ENCODE assay signal across 13 cellular contexts in the genomic region with DNA sequence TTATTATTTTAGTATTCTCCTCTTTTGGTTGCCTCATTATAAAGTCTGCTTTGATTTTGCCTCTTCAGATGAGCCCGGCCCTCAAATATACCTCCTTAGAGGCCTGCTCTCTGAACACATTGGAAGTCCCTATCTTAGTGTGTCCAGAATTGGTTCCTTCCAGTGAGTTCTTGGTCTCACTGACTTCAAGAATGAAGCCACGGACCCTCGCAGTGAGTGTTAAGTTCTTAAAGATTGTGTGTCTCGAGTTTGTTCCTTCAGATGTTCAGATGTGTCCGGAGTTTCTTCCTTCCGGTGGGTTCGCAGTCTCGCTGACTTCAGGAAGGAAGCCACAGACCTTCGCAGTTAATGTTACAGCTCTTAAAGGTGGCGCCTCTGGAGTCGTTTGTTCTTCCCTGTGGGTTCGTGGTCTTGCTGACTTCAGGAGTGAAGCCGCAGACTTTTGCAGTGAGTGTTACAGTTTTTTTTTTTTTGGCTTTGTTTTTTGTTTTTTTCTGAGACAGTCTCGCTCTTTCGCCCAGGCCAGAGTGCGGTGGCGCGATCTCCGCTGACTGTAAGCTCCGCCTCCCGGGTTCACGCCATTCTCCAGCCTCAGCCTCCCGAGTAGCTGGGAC. TPM values are rescaled to one million over a fixed set of nuclear protein-coding genes. Genes with fewer than 3 reads are reported as not detected.
A peak's percentile ranks its signal among the peaks of the same experiment; 100 is the strongest.
DNase-seq lines count a peak whose midpoint lies in the region; ATAC-seq and TF ChIP-seq lines count a peak whose summit lies in the region.
"Had no signal": no experiment of that assay in that cellular context is flagged by ENCODE, and none has a peak within 500 bp of the region (broad histone marks: within the 10 kb centered on the region; RNA-seq: fewer than 3 reads in every experiment).

No MANE protein-coding gene starts in this region.

- no peak for DNase-seq in activated CD4-positive, CD25-positive, alpha-beta regulatory T cell (lab: John Stamatoyannopoulos, UW)
- DNase-seq in activated T-cell treated with anti-CD3 and anti-CD28 coated beads for 4 hours = peak; percentile 6
- DNase-seq in hepatocyte (ENCODE audit: low spot score) = no peak
- DNase-seq in testis = peak; percentile 25
- DNase-seq in vagina (ENCODE audit: extremely low spot score in 2 of 2) = no peak
- no peak for DNase-seq in GM20000 (ENCODE audit: low spot score)
- no peak for DNase-seq in SKM-1 treated with dmso at 0.1 percent for 144 hours (lab: John Stamatoyannopoulos, UW; ENCODE audit: unreplicated experiment)
- DNase-seq: EL had no signal

- ATAC-seq in activated CD4-positive, CD25-positive, alpha-beta regulatory T cell treated with anti-CD3 and anti-CD28 coated beads, Interleukin-2, amount 50 U/mL, for 24 hours = peak; percentile 24 to 38
- ATAC-seq: A549, GM23338 had no signal

- no peaks in the 10 kb centered on the region for H3K9me2 ChIP-seq in hepatocyte (replicated peaks; ENCODE audit: insufficient read depth)

- TF ChIP-seq CTCF in hepatocyte (IDR thresholded peaks at IDR 0.05; ENCODE audit: poor library complexity) (no peak), testis (IDR thresholded peaks at IDR 0.05) (no peak), vagina (IDR thresholded peaks at IDR 0.05) (no peak), GM20000 (IDR thresholded peaks at IDR 0.05; ENCODE audit: extremely low read depth, missing control alignments) (no peak)

- H3K4me3 ChIP-seq in hepatocyte = no peak overlapping the region
- peak overlapping the region; percentile 22 to 32 for H3K4me3 ChIP-seq in testis
- no peak overlapping the region for H3K4me3 ChIP-seq in vagina
- H3K4me3 ChIP-seq: A549, GM23338, SK-N-MC had no signal

- intact Hi-C loops in testis (cut with DNase I; ENCODE audit: low total_unique reads) (no loop called here), vagina (cut with DNase I) (no loop called here)

- no peak for TF ChIP-seq POLR2A in testis (IDR thresholded peaks at IDR 0.05)
- TF ChIP-seq POLR2A in vagina (IDR thresholded peaks at IDR 0.05) = no peak

- H3K9me3 ChIP-seq in hepatocyte (ENCODE audit: low read depth) (no peaks in the 10 kb centered on the region), testis (no peaks in the 10 kb centered on the region), vagina (no peaks in the 10 kb centered on the region)
- H3K9me3 ChIP-seq: A549 had no signal

- H3K27me3 ChIP-seq in hepatocyte (no peaks in the 10 kb centered on the region), testis (no peaks in the 10 kb centered on the region), vagina (no peaks in the 10 kb centered on the region)

- H3K4me1 ChIP-seq in hepatocyte (ENCODE audit: insufficient read depth) (no peaks in the 10 kb centered on the region), testis (no peaks in the 10 kb centered on the region), vagina (no peaks in the 10 kb centered on the region)
- H3K4me1 ChIP-seq: A549 had no signal

- whole genome bisulfite sequencing in hepatocyte (ENCODE audit: low lambda C conversion rate, missing lambda C conversion rate) = 80% methylated on average over 23 of the region's 23 CpGs
- 70 to 72% methylated on average over 23 of the region's 23 CpGs for WGBS in testis, 2 donors

- no peak overlapping the region for H3K4me2 ChIP-seq in hepatocyte
- H3K4me2 ChIP-seq: A549, GM23338 had no signal

- no peaks in the 10 kb centered on the region for H4K20me1 ChIP-seq in hepatocyte (ENCODE audit: insufficient read depth, poor library complexity, severe bottlenecking)

- H3K79me2 ChIP-seq in hepatocyte = no peaks in the 10 kb centered on the region

- peak overlapping the region; percentile 73 for H3K27ac ChIP-seq in hepatocyte
- H3K27ac ChIP-seq in testis = no peak overlapping the region
- no peak overlapping the region for H3K27ac ChIP-seq in vagina
- H3K27ac ChIP-seq: A549, SK-N-MC had no signal

- no peaks in the 10 kb centered on the region for H3K36me3 ChIP-seq in hepatocyte (replicated peaks; ENCODE audit: insufficient read depth, low read depth)
- no peaks in the 10 kb centered on the region for H3K36me3 ChIP-seq in testis (ENCODE audit: low read depth, missing control alignments)
- no peaks in the 10 kb centered on the region for H3K36me3 ChIP-seq in vagina

- H2AFZ ChIP-seq in hepatocyte = no peak overlapping the region
- H2AFZ ChIP-seq: GM23338 had no signal

RNA-seq across cellular contexts. Expression of gene NOS2, which starts 45.8 kb away (rescaled TPM):
- total RNA-seq in hepatocyte (6.7 TPM in 2 replicates), testis (1 to 10 TPM in 1 of 2 donors, under 1 TPM in 1; 0.87 to 1.4 TPM), vagina (not detected)
- polyA plus RNA-seq in hepatocyte (2.5 and 7.9 TPM in 2 replicates), testis (ENCODE audit: insufficient read depth, low read depth, low replicate concordance) (0.53 TPM)
- total RNA-seq: MCF 10A had no signal

RNA-seq across cellular contexts. Expression of gene LYRM9, which starts 47.0 kb away (rescaled TPM):
- total RNA-seq in hepatocyte (9.0 and 12.2 TPM in 2 replicates), testis (10 to 100 TPM; 42.9 to 60.2 TPM), vagina (4.2 TPM)
- polyA plus RNA-seq in hepatocyte (10.5 and 11.5 TPM in 2 replicates), testis (ENCODE audit: insufficient read depth, low read depth, low replicate concordance) (31.6 TPM)

Comparison
In these comparisons a context has a peak if more than half of its experiments do, and no peak if none do; other contexts are left out.
1. DNase-seq: peak in activated T-cell treated with anti-CD3 and anti-CD28 coated beads for 4 hours (single experiment) and testis (single experiment); none in activated CD4-positive, CD25-positive, alpha-beta regulatory T cell (0 of 4), hepatocyte (single experiment), vagina (0 of 2), GM20000 (single experiment) and SKM-1 treated with dmso at 0.1 percent for 144 hours (single experiment).
2. H3K4me3 ChIP-seq: peak in testis (2 of 2); none in hepatocyte (single experiment) and vagina (0 of 2).